In the genomic region with DNA sequence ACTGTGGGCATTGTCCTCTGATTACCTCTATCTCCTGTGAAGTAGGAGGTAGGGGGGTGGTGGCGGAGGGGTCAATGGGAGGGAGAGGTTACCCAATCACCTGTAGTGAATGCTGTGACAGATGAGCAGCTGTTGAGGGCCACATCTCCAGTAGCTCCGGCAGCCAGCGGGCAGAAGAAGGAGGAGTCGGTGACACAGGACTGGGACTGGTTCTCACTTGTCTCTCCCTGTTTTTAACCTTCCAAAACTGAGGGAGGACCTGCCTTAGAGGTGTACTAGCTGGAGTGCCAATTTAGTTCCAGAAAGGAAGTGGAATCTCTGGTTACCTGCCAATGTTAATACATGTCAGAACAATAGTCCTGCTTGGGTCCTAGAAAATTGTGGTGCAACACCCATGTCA, we compare ENCODE assay signal across 27 cellular contexts. TPM values are rescaled to one million over a fixed set of nuclear protein-coding genes. Genes with fewer than 3 reads are reported as not detected.
A peak's percentile ranks its signal among the peaks of the same experiment; 100 is the strongest.
DNase-seq lines count a peak whose midpoint lies in the region; ATAC-seq, FAIRE-seq and TF ChIP-seq lines count a peak whose summit lies in the region.
"Had no signal": no experiment of that assay in that cellular context is flagged by ENCODE, and none has a peak within 500 bp of the region (broad histone marks: within the 10 kb centered on the region; RNA-seq: fewer than 3 reads in every experiment).

No MANE protein-coding gene starts in this region.

- no peaks in the 10 kb centered on the region for H3K9me2 ChIP-seq in PC-3 (replicated peaks; ENCODE audit: low read length)
- H3K9me2 ChIP-seq in SK-N-SH, result no peaks in the 10 kb centered on the region

- peak; percentile 94 for FAIRE-seq in keratinocyte (lab: Jason Lieb, UNC)
- FAIRE-seq: H1 had no signal

- H3K36me3 ChIP-seq in PC-3 (ENCODE audit: low read depth, low read length) (no peaks in the 10 kb centered on the region), keratinocyte (ENCODE audit: control insufficient read depth in 2 of 2, extremely low read depth in 1 of 2, insufficient read depth in 2 of 2, low read length in 2 of 2) (no peaks in the 10 kb centered on the region), SK-N-SH (replicated peaks in 1 of 2; ENCODE audit: control insufficient read depth in 1 of 2, insufficient read depth in 2 of 2, low read length in 1 of 2) (no peaks in the 10 kb centered on the region)
- H3K36me3 ChIP-seq: BLaER1 treated with 17β-estradiol and CSF1 and Interleukin-3, amounts not matched to agents 10 nM and 100 nM; brain microvascular endothelial cell; ovary; right lobe of liver; stomach; transverse colon had no signal

- H3K4me2 ChIP-seq in PC-3 (ENCODE audit: low read length) (no peak overlapping the region), keratinocyte (ENCODE audit: control insufficient read depth, extremely low read depth, insufficient read depth, low read depth, low read length) (peak overlapping the region; percentile 15), SK-N-SH (no peak overlapping the region)

- TF ChIP-seq CTCF in C4-2B (conservative IDR thresholded peaks at IDR 0.05), result no peak
- TF ChIP-seq CTCF in PC-3 (conservative IDR thresholded peaks at IDR 0.05; ENCODE audit: low read depth, low read length), result no peak
- no peak for TF ChIP-seq CTCF in keratinocyte (optimal IDR thresholded peaks at IDR 0.05 in 1 of 3, IDR thresholded peaks at IDR 0.05 in 1 of 3, conservative IDR thresholded peaks at IDR 0.05 in 1 of 3; ENCODE audit: extremely low read depth in 1 of 3, insufficient read depth in 2 of 3, low read length in 3 of 3)
- no peak for TF ChIP-seq CTCF in SK-N-SH (IDR thresholded peaks at IDR 0.05)

- H3K4me1 ChIP-seq in PC-3 (ENCODE audit: insufficient read depth, low read length), result peaks cover 27% of the 10 kb centered on the region
- H3K4me1 ChIP-seq in keratinocyte (ENCODE audit: control insufficient read depth, extremely low read depth, insufficient read depth, low read length), result peaks cover 29% of the 10 kb centered on the region
- no peaks in the 10 kb centered on the region for H3K4me1 ChIP-seq in SK-N-SH (ENCODE audit: control insufficient read depth in 1 of 2, insufficient read depth in 2 of 2, low read depth in 1 of 2, low read length in 1 of 2)
- H3K4me1 ChIP-seq: right lobe of liver, stomach, transverse colon had no signal

- WGBS in SK-N-SH (ENCODE audit: low lambda C conversion rate), result 100% methylated on average over 3 of the region's 4 CpGs

- intact Hi-C loops in PC-3 (cut with micrococcal nuclease), result no loop called here

- POLR2A ChIA-PET in PC-3 (lab: Charles Lee; ENCODE audit: unreplicated experiment) (no interaction called here), SK-N-SH (lab: Yijun Ruan, JAX) (no interaction called here)

- H3K4me3 ChIP-seq in PC-3 (ENCODE audit: low read length), result no peak overlapping the region
- H3K4me3 ChIP-seq in keratinocyte (ENCODE audit: control insufficient read depth in 2 of 3, extremely low read depth in 1 of 3, insufficient read depth in 2 of 3, low read depth in 1 of 3, low read length in 3 of 3), result no peak overlapping the region
- no peak overlapping the region for H3K4me3 ChIP-seq in SK-N-SH (ENCODE audit: low read depth in 2 of 2, low read length in 1 of 2)
- H3K4me3 ChIP-seq: BLaER1 treated with 17β-estradiol and CSF1 and Interleukin-3, amounts not matched to agents 10 nM and 100 nM; ovary; right lobe of liver; stomach; transverse colon had no signal

- H3K9ac ChIP-seq in PC-3 (ENCODE audit: low read length) (no peak overlapping the region), keratinocyte (ENCODE audit: control insufficient read depth, extremely low read depth, insufficient read depth, low read length) (no peak overlapping the region), SK-N-SH (no peak overlapping the region)
- H3K9ac ChIP-seq: BLaER1 treated with 17β-estradiol and CSF1 and Interleukin-3, amounts not matched to agents 10 nM and 100 nM had no signal

- H3K27me3 ChIP-seq in PC-3 (ENCODE audit: low read length), result no peaks in the 10 kb centered on the region
- H3K27me3 ChIP-seq in keratinocyte (ENCODE audit: control insufficient read depth, extremely low read depth, insufficient read depth, low read length), result peaks cover 11% of the 10 kb centered on the region
- no peaks in the 10 kb centered on the region for H3K27me3 ChIP-seq in SK-N-SH (ENCODE audit: insufficient read depth)
- H3K27me3 ChIP-seq: BLaER1 treated with 17β-estradiol and CSF1 and Interleukin-3, amounts not matched to agents 10 nM and 100 nM; brain microvascular endothelial cell; ovary; right lobe of liver; stomach; transverse colon had no signal

- CTCF ChIA-PET in PC-3 (lab: Charles Lee), result no interaction called here
- CTCF ChIA-PET in SK-N-SH (lab: Yijun Ruan, JAX), result interaction anchor here (0.6 to 0.9 kb wide), 2 partner anchors 27 to 277 kb away, joined by 3 read pairs; no protein-coding TSS in a partner anchor

- DNase-seq in NCI-H2029 treated with DMSO at 0.1 percent for 48 hours (lab: John Stamatoyannopoulos, UW) (peak; percentile 87), PC-3 (peak; percentile 28), keratinocyte (ENCODE audit: low read depth, low spot score) (peak; percentile 49), SK-N-SH (no peak), dermis blood vessel endothelial cell (no peak), germinal center (ENCODE audit: low spot score) (no peak)
- DNase-seq: ACHN; activated CD4-positive, alpha-beta memory T cell treated with anti-CD3 and anti-CD28 coated beads, Interleukin-2, amount 10 ng/mL, durations not matched to agents 7 days and 5 days; activated CD4-positive, CD25-positive, alpha-beta regulatory T cell; brain microvascular endothelial cell; cortex of kidney; head of caudate nucleus; left cardiac atrium; MM.1S; naive B cell; NCI-H1694; NCI-H524 treated with DMSO at 0.1 percent for 48 hours; ovary; right lobe of liver; stomach; T-helper 9 cell; transverse colon had no signal

- BruUV-seq in PC-3 (replicated peaks; lab: Mats Ljungman, UMichigan), result no TSS peak

- H3K9me3 ChIP-seq in PC-3 (ENCODE audit: low read length) (no peaks in the 10 kb centered on the region), keratinocyte (ENCODE audit: control insufficient read depth, low read depth, low read length) (no peaks in the 10 kb centered on the region), SK-N-SH (no peaks in the 10 kb centered on the region)
- H3K9me3 ChIP-seq: ovary, right lobe of liver, stomach, transverse colon had no signal

- no peaks in the 10 kb centered on the region for H3K79me2 ChIP-seq in PC-3 (ENCODE audit: low read length)
- H3K79me2 ChIP-seq in keratinocyte (ENCODE audit: control insufficient read depth, insufficient read depth, low read length), result no peaks in the 10 kb centered on the region
- no peaks in the 10 kb centered on the region for H3K79me2 ChIP-seq in SK-N-SH (ENCODE audit: insufficient read depth)

- H3K27ac ChIP-seq in C4-2B, result peak overlapping the region; percentile 22; the same call in 1 of the 2 replicates
- no peak overlapping the region for H3K27ac ChIP-seq in PC-3 (ENCODE audit: low read length)
- H3K27ac ChIP-seq in keratinocyte (ENCODE audit: control insufficient read depth, insufficient read depth, low read length), result no peak overlapping the region
- no peak overlapping the region for H3K27ac ChIP-seq in SK-N-SH (ENCODE audit: low read depth in 2 of 2, low read length in 1 of 2)
- H3K27ac ChIP-seq: BLaER1 treated with 17β-estradiol and CSF1 and Interleukin-3, amounts not matched to agents 10 nM and 100 nM; brain microvascular endothelial cell; ovary; right lobe of liver; stomach; transverse colon had no signal

- dilution Hi-C loops in keratinocyte (cut with MboI; ENCODE audit: extremely low pct_ligation_motif_present, low sequenced_read_pairs), result no loop called here

- ATAC-seq in PC-3, result no peak
- no peak for ATAC-seq in HG03175 (IDR thresholded peaks at IDR 0.05; ENCODE audit: unreplicated experiment)
- ATAC-seq: left cardiac atrium, Right ventricle myocardium inferior had no signal

- H3F3A ChIP-seq in PC-3 (ENCODE audit: low read length, unreplicated experiment), result no peaks in the 10 kb centered on the region
- H3F3A ChIP-seq in SK-N-SH (replicated peaks; ENCODE audit: insufficient read depth), result no peaks in the 10 kb centered on the region

- H2AFZ ChIP-seq in PC-3 (ENCODE audit: low read length) (no peak overlapping the region), keratinocyte (ENCODE audit: control insufficient read depth, low read length) (no peak overlapping the region), SK-N-SH (ENCODE audit: low read depth) (no peak overlapping the region)

- no peaks in the 10 kb centered on the region for H4K20me1 ChIP-seq in PC-3 (ENCODE audit: low read length)
- no peaks in the 10 kb centered on the region for H4K20me1 ChIP-seq in keratinocyte (ENCODE audit: control insufficient read depth, extremely low read depth, insufficient read depth, low read length)
- no peaks in the 10 kb centered on the region for H4K20me1 ChIP-seq in SK-N-SH (ENCODE audit: insufficient read depth)
- H4K20me1 ChIP-seq: BLaER1 treated with 17β-estradiol and CSF1 and Interleukin-3, amounts not matched to agents 10 nM and 100 nM had no signal

- no peak for TF ChIP-seq RAD21 in SK-N-SH (IDR thresholded peaks at IDR 0.05; ENCODE audit: low read length)

- no peak for TF ChIP-seq EP300 in SK-N-SH (IDR thresholded peaks at IDR 0.05; ENCODE audit: borderline replicate concordance in 1 of 2, low read depth in 1 of 2, low read length in 1 of 2)

- H3K9me1 ChIP-seq in keratinocyte (ENCODE audit: control insufficient read depth, extremely low read depth, insufficient read depth, low read length), result peaks cover 3% of the 10 kb centered on the region

TF ChIP-seq in SK-N-SH, 30 proteins besides CTCF, POLR2A, EP300 and RAD21 (continues in another document):
- no peak for TF ChIP-seq ELF1 (IDR thresholded peaks at IDR 0.05)

RNA-seq across cellular contexts. Expression of gene ENAH, which starts 56.2 kb away (rescaled TPM):
- total RNA-seq in PC-3 (2014; rRNA removed) (96.6 and 101 TPM in 2 replicates), dermis blood vessel endothelial cell (47.0 and 63.1 TPM in 2 replicates)
- polyA plus RNA-seq in keratinocyte (50.2 to 63.8 TPM (median 61.0 TPM) in 3 replicates), SK-N-SH (2012; rRNA removed) (48.9 and 72.0 TPM in 2 replicates)
- 65.7 TPM for polyA plus RNA-seq in keratinocyte (2011; ENCODE audit: low read depth)
- 69.5 and 113 TPM in 2 replicates for polyA plus RNA-seq in keratinocyte (2011; cell fraction: cytosol; rRNA removed)
- polyA plus RNA-seq in keratinocyte (2011; cell fraction: nucleus; rRNA removed), result 63.6 and 76.8 TPM in 2 replicates
- 33.5 and 59.5 TPM in 2 replicates for polyA plus RNA-seq in keratinocyte (2012; ENCODE audit: low replicate concordance)
- 25.2 to 127 TPM (median 102 TPM) in 3 replicates for polyA minus RNA-seq in keratinocyte
- 50.5 TPM for polyA minus RNA-seq in keratinocyte (2011; cell fraction: cytosol; rRNA and poly(A)+ RNA removed)
- polyA minus RNA-seq in keratinocyte (2011; cell fraction: nucleus; rRNA and poly(A)+ RNA removed), result 26.5 and 63.1 TPM in 2 replicates
- polyA plus RNA-seq in SK-N-SH (2012; cell fraction: cytosol; rRNA removed), result 79.6 and 101 TPM in 2 replicates
- polyA plus RNA-seq in SK-N-SH (2012; cell fraction: nucleus; rRNA removed), result 19.8 and 65.1 TPM in 2 replicates
- total RNA-seq: activated CD4-positive, alpha-beta memory T cell treated with anti-CD3 and anti-CD28 coated beads, Interleukin-2, amount 10 ng/mL, durations not matched to agents 7 days and 5 days had no signal

Comparison
In these comparisons a context has a peak if more than half of its experiments do, and no peak if none do; other contexts are left out.
1. DNase-seq: peak in NCI-H2029 treated with DMSO at 0.1 percent for 48 hours (single experiment), PC-3 (single experiment) and keratinocyte (single experiment); none in SK-N-SH (single experiment), dermis blood vessel endothelial cell (single experiment) and germinal center (single experiment).